ENCODE assay signal across 24 cellular contexts in the genomic region with DNA sequence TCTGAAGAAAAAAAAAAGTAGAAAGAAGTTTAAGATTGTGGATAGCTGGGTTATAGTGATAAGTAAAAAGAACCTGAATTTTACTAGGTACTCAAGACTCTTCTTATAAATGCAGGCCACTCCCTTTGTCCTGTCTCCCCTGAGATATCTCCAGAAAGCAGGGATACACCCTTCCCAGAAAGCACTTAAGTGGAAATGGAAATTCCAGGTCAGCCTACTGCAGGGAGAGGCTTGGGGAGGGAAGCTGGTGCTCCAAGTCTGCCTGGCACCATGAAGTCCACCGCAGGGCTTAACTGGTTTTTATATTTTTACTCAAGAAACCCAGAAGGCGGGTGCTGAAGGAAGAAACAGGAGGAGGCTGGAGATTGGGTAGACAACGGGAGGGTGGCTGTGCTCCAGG.
DNase-seq lines count a peak whose midpoint lies in the region; ATAC-seq and TF ChIP-seq lines count a peak whose summit lies in the region.
"Had no signal": no experiment of that assay in that cellular context is flagged by ENCODE, and none has a peak within 500 bp of the region (broad histone marks: within the 10 kb centered on the region; RNA-seq: fewer than 3 reads in every experiment).

No MANE protein-coding gene starts in this region.

- no peaks in the 10 kb centered on the region for H3K36me3 Mint-ChIP-seq in neural progenitor cell
- H3K36me3 Mint-ChIP-seq: CD14-positive monocyte; CD4-positive, alpha-beta memory T cell; CD4-positive, CD25-positive, alpha-beta regulatory T cell; CD8-positive, alpha-beta memory T cell had no signal

- H3K27me3 ChIP-seq in right cardiac atrium (ENCODE audit: control insufficient read depth, insufficient read depth) (no peaks in the 10 kb centered on the region), left ventricle myocardium inferior (ENCODE audit: low read depth) (no peaks in the 10 kb centered on the region), neural progenitor cell (no peaks in the 10 kb centered on the region), GM23248 (replicated peaks; ENCODE audit: insufficient read depth) (no peaks in the 10 kb centered on the region), gastrocnemius medialis (no peaks in the 10 kb centered on the region)
- H3K27me3 ChIP-seq: BE2C, BLaER1 had no signal

- H3F3A ChIP-seq in neural progenitor cell (ENCODE audit: low read depth) (peaks cover 7% of the 10 kb centered on the region), GM23248 (ENCODE audit: insufficient read depth) (no peaks in the 10 kb centered on the region)

- H3K27ac ChIP-seq in right cardiac atrium (ENCODE audit: low read length) (no peak overlapping the region), left ventricle myocardium inferior (replicated peaks) (no peak overlapping the region), HEK293 (ENCODE audit: extremely low read depth, low read depth, low read length) (no peak overlapping the region), neural progenitor cell (no peak overlapping the region), GM23248 (no peak overlapping the region), gastrocnemius medialis (no peak overlapping the region)
- H3K27ac ChIP-seq: BLaER1 had no signal

- in situ Hi-C loops in GM23248 (cut with MboI) (no loop called here), gastrocnemius medialis (cut with MboI; ENCODE audit: low sequenced_read_pairs in 4 of 4) (no loop called here)

- H4K20me1 ChIP-seq in neural progenitor cell (ENCODE audit: low read depth) (no peaks in the 10 kb centered on the region), GM23248 (ENCODE audit: insufficient read depth) (no peaks in the 10 kb centered on the region)
- H4K20me1 ChIP-seq: BLaER1 had no signal

- TF ChIP-seq POLR2A in gastrocnemius medialis (IDR thresholded peaks at IDR 0.05): no peak

- TF ChIP-seq CTCF in left ventricle myocardium inferior (IDR thresholded peaks at IDR 0.05; ENCODE audit: borderline replicate concordance): no peak
- TF ChIP-seq CTCF in HEK293 (tag by site-specific recombination; IDR thresholded peaks at IDR 0.05): no peak
- TF ChIP-seq CTCF in neural progenitor cell (IDR thresholded peaks at IDR 0.05): no peak
- TF ChIP-seq CTCF in gastrocnemius medialis (IDR thresholded peaks at IDR 0.05 in 4 of 5, conservative IDR thresholded peaks at IDR 0.05 in 1 of 5): no peak

- ATAC-seq in right cardiac atrium: peak; percentile 48 to 96
- ATAC-seq in gastrocnemius medialis: no peak
- ATAC-seq: GM12878 had no signal

- H3K9me2 ChIP-seq in GM23248 (ENCODE audit: insufficient read depth): no peaks in the 10 kb centered on the region

- peak overlapping the region; percentile 58 for H2AFZ ChIP-seq in neural progenitor cell (replicated peaks)
- H2AFZ ChIP-seq in GM23248: no peak overlapping the region

- H3K9me3 Mint-ChIP-seq in neural progenitor cell: no peaks in the 10 kb centered on the region

- H3K4me3 ChIP-seq in right cardiac atrium (ENCODE audit: low read length) (no peak overlapping the region), left ventricle myocardium inferior (no peak overlapping the region), HEK293 (ENCODE audit: low read depth, low read length) (no peak overlapping the region), neural progenitor cell (no peak overlapping the region), GM23248 (no peak overlapping the region), gastrocnemius medialis (no peak overlapping the region)
- H3K4me3 ChIP-seq: BLaER1, GM12878 had no signal

- CTCF ChIA-PET in HEK293 (lab: Yijun Ruan, JAX): interaction anchor here (0.6 to 1.0 kb wide), 2 partner anchors 30 to 163 kb away, joined by 3 read pairs; no protein-coding TSS in a partner anchor

- H3K4me1 Mint-ChIP-seq in neural progenitor cell: no peaks in the 10 kb centered on the region
- H3K4me1 Mint-ChIP-seq: CD14-positive monocyte; CD4-positive, alpha-beta memory T cell; CD4-positive, CD25-positive, alpha-beta regulatory T cell; CD8-positive, alpha-beta memory T cell had no signal

- H3K4me3 Mint-ChIP-seq in neural progenitor cell: no peak overlapping the region
- H3K4me3 Mint-ChIP-seq: CD14-positive monocyte; CD4-positive, alpha-beta memory T cell; CD4-positive, CD25-positive, alpha-beta regulatory T cell; CD8-positive, alpha-beta memory T cell had no signal

- H3K79me2 ChIP-seq in neural progenitor cell (ENCODE audit: low read depth): no peaks in the 10 kb centered on the region
- no peaks in the 10 kb centered on the region for H3K79me2 ChIP-seq in GM23248 (ENCODE audit: insufficient read depth)

- WGBS in right cardiac atrium: 85% methylated on average over 3 of the region's 3 CpGs
- 94 to 100% methylated on average over 2 to 3 of the region's 3 CpGs for WGBS in GM23248 (ENCODE audit: low coverage in 1 of 2, low lambda C conversion rate in 2 of 2, missing lambda C conversion rate in 2 of 2), 2 experiments

- H3K9me3 ChIP-seq in right cardiac atrium (ENCODE audit: control insufficient read depth, low read length): no peaks in the 10 kb centered on the region
- no peaks in the 10 kb centered on the region for H3K9me3 ChIP-seq in left ventricle myocardium inferior (replicated peaks)
- H3K9me3 ChIP-seq in HEK293 (ENCODE audit: control insufficient read depth, insufficient read depth, low read depth, low read length): no peaks in the 10 kb centered on the region
- no peaks in the 10 kb centered on the region for H3K9me3 ChIP-seq in neural progenitor cell (ENCODE audit: low read depth)
- H3K9me3 ChIP-seq in GM23248 (ENCODE audit: low read depth): no peaks in the 10 kb centered on the region
- no peaks in the 10 kb centered on the region for H3K9me3 ChIP-seq in gastrocnemius medialis
- H3K9me3 ChIP-seq: BE2C, BLaER1 had no signal

- H3K4me1 ChIP-seq in right cardiac atrium (ENCODE audit: control insufficient read depth, insufficient read depth, low read length) (no peaks in the 10 kb centered on the region), left ventricle myocardium inferior (no peaks in the 10 kb centered on the region), HEK293 (ENCODE audit: control insufficient read depth, insufficient read depth, low read length) (peaks cover 18% of the 10 kb centered on the region), neural progenitor cell (peaks cover 7% of the 10 kb centered on the region), GM23248 (ENCODE audit: insufficient read depth) (no peaks in the 10 kb centered on the region), gastrocnemius medialis (no peaks in the 10 kb centered on the region)
- H3K4me1 ChIP-seq: BE2C, BLaER1 had no signal

- no peak overlapping the region for H3K27ac Mint-ChIP-seq in neural progenitor cell
- H3K27ac Mint-ChIP-seq: CD4-positive, alpha-beta memory T cell; CD8-positive, alpha-beta memory T cell had no signal

- POLR2A ChIA-PET in HEK293 (lab: Yijun Ruan, JAX): no interaction called here

- H3K9ac ChIP-seq in neural progenitor cell (no peak overlapping the region), GM23248 (no peak overlapping the region)
- H3K9ac ChIP-seq: BLaER1 had no signal

- no peaks in the 10 kb centered on the region for H3K36me3 ChIP-seq in left ventricle myocardium inferior
- H3K36me3 ChIP-seq in HEK293 (ENCODE audit: control insufficient read depth in 2 of 2, insufficient read depth in 1 of 2, low read length in 2 of 2): no peaks in the 10 kb centered on the region
- H3K36me3 ChIP-seq in neural progenitor cell: no peaks in the 10 kb centered on the region
- H3K36me3 ChIP-seq in GM23248 (ENCODE audit: low read depth): no peaks in the 10 kb centered on the region
- no peaks in the 10 kb centered on the region for H3K36me3 ChIP-seq in gastrocnemius medialis
- H3K36me3 ChIP-seq: BE2C, BLaER1 had no signal

- H3K27me3 Mint-ChIP-seq in neural progenitor cell (ENCODE audit: insufficient read depth, low read depth): peaks cover 2% of the 10 kb centered on the region
- H3K27me3 Mint-ChIP-seq: CD4-positive, alpha-beta memory T cell; CD4-positive, CD25-positive, alpha-beta regulatory T cell had no signal

- DNase-seq in right cardiac atrium (peak in 1 of 3 donors; percentile 16), left ventricle myocardium inferior (no peak), neural progenitor cell (ENCODE audit: low spot score) (no peak), GM23248 (no peak), gastrocnemius medialis (no peak)
- DNase-seq: 8988T; ACHN; BE2C; C1 segment of cervical spinal cord; CD4-positive, alpha-beta memory T cell; CD4-positive, CD25-positive, alpha-beta regulatory T cell; CD8-positive, alpha-beta memory T cell; COR-L47; DMS 273 treated with DMSO at 0.1 percent for 48 hours; DMS153; DMS53; DMS79; DND-41; EL; GDM1 had no signal

- H3K4me2 ChIP-seq in neural progenitor cell (no peak overlapping the region), GM23248 (ENCODE audit: unreplicated experiment) (no peak overlapping the region)
- H3K4me2 ChIP-seq: BLaER1 had no signal

- intact Hi-C loops in right cardiac atrium (cut with DNase I) (no loop called here), left ventricle myocardium inferior (cut with micrococcal nuclease) (no loop called here), gastrocnemius medialis (cut with DNase I; ENCODE audit: low total_unique reads) (no loop called here)

TF ChIP-seq in HEK293, 187 proteins besides CTCF, POLR2A, EP300 and RAD21:
- TF ChIP-seq ZNF174 (tag by site-specific recombination; IDR thresholded peaks at IDR 0.05) (no peak), KLF1 (tag by site-specific recombination; IDR thresholded peaks at IDR 0.05) (peak; percentile 30; the same call in 1 of the 2 replicates), ZBTB7A (tag by site-specific recombination; IDR thresholded peaks at IDR 0.05; ENCODE audit: low read depth) (no peak), ATF2 (tag by site-specific recombination; IDR thresholded peaks at IDR 0.05; ENCODE audit: low read depth) (no peak), GLI2 (tag by site-specific recombination; IDR thresholded peaks at IDR 0.05; ENCODE audit: borderline replicate concordance, low read depth) (no peak), SP3 (tag by site-specific recombination; IDR thresholded peaks at IDR 0.05) (no peak)
TF ChIP-seq in HEK293: peak in this region for 1.

Comparison
In these comparisons a context has a peak if more than half of its experiments do, and no peak if none do; other contexts are left out.
1. ATAC-seq: peak in right cardiac atrium (2 of 2); none in gastrocnemius medialis (0 of 2).